In the genomic region with DNA sequence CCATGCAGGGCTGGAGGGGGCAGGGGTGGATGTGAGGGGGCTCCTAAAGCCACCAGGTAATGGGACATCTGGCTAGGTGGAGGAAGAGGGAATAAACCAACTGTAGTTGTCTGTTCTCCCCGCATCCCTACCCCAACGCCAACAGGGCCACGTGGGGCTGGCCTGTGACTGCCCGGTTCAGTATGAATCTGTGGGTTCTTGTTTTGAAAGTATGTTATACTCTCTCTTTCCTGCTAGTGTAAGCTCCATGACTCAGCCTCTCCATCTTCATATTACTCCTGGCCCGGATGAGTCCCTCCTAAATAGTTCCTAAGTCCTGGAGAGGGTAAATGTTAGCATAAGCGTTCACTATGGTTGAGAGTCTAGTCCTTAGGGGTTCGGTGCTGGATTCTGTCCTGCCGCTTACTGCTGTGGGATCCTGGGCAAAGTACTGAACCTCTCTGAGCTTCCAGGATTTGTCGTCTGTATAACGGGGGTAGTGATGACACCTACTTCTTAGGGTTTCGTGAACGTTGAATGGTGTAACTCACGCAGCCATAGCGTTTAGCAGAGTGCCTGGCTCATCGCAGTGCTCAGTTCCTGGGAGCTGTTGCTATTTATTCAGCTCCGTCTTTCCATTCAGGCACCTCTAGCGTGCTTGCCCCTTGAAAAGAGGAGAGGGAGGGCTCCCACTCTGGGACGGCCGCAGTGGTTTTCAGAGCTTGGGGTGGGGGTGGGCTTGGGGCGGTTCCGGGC, we compare ENCODE assay signal across 8 cellular contexts.
DNase-seq lines count a peak whose midpoint lies in the region; ATAC-seq and TF ChIP-seq lines count a peak whose summit lies in the region.

No MANE protein-coding gene starts in this region.

- no peaks in the 10 kb centered on the region for H3K9me2 ChIP-seq in OCI-LY1 (ENCODE audit: low read depth, low read length)

- no peaks in the 10 kb centered on the region for H3K9me3 ChIP-seq in OCI-LY1 (ENCODE audit: low read length)

- no peaks in the 10 kb centered on the region for H4K20me1 ChIP-seq in OCI-LY1 (ENCODE audit: insufficient read depth, low read length)

- DNase-seq in GM04503 (ENCODE audit: low read depth) (peak; percentile 16), fibroblast of pulmonary artery (ENCODE audit: low read depth) (peak; percentile 26), retinal pigment epithelial cell (ENCODE audit: low read depth) (no peak), midbrain (lab: John Stamatoyannopoulos, UW) (no peak), SW 1271 (lab: John Stamatoyannopoulos, UW) (no peak)

- no peak for ATAC-seq in GM19035 (IDR thresholded peaks at IDR 0.05; ENCODE audit: unreplicated experiment)
- no peak for ATAC-seq in HG02588 (IDR thresholded peaks at IDR 0.05; ENCODE audit: unreplicated experiment)

- H3K79me2 ChIP-seq in OCI-LY1 (ENCODE audit: insufficient read depth, low read length), result no peaks in the 10 kb centered on the region

- H3K27me3 ChIP-seq in OCI-LY1 (ENCODE audit: insufficient read depth, low read length), result no peaks in the 10 kb centered on the region; the same call in 1 of the 2 replicates

- H3K36me3 ChIP-seq in OCI-LY1 (ENCODE audit: insufficient read depth, low read length), result no peaks in the 10 kb centered on the region

- H2AFZ ChIP-seq in OCI-LY1 (ENCODE audit: low read length), result no peak overlapping the region

- no peaks in the 10 kb centered on the region for H3F3A ChIP-seq in OCI-LY1 (ENCODE audit: insufficient read depth, low read length)

- no peak overlapping the region for H3K27ac ChIP-seq in OCI-LY1 (ENCODE audit: low read depth, low read length, poor library complexity, severe bottlenecking)

- H3K9ac ChIP-seq in OCI-LY1 (ENCODE audit: low read length), result no peak overlapping the region

- peaks cover 7% of the 10 kb centered on the region for H3K4me1 ChIP-seq in OCI-LY1 (ENCODE audit: insufficient read depth, low read length, severe bottlenecking)

- peak overlapping the region; percentile 54 for H3K4me3 ChIP-seq in OCI-LY1 (ENCODE audit: low read depth, low read length, poor library complexity, severe bottlenecking)
- H3K4me3 ChIP-seq in fibroblast of pulmonary artery (replicated peaks; ENCODE audit: low read depth, low read length), result peak overlapping the region; percentile 48
- H3K4me3 ChIP-seq in retinal pigment epithelial cell (ENCODE audit: low read length), result peak overlapping the region; percentile 47

- no peak for TF ChIP-seq CTCF in OCI-LY1 (IDR thresholded peaks at IDR 0.05; ENCODE audit: low read length)
- TF ChIP-seq CTCF in fibroblast of pulmonary artery (IDR thresholded peaks at IDR 0.05; ENCODE audit: low read length, missing control alignments), result no peak
- no peak for TF ChIP-seq CTCF in retinal pigment epithelial cell (conservative IDR thresholded peaks at IDR 0.05; ENCODE audit: low read depth, low read length)

- peak overlapping the region; percentile 62 for H3K4me2 ChIP-seq in OCI-LY1 (ENCODE audit: low read length)

Comparison
In these comparisons a context has a peak if more than half of its experiments do, and no peak if none do; other contexts are left out.
1. DNase-seq: peak in GM04503 (single experiment) and fibroblast of pulmonary artery (single experiment); none in retinal pigment epithelial cell (single experiment), midbrain (single experiment) and SW 1271 (0 of 2).
2. Peak in every context shown above with its lines, with median percentiles within 50 percentile points of each other: H3K4me3 ChIP-seq.